ENCODE assay signal across 18 cellular contexts in genomic region chr2:159803235-159803962, GRCh38. TPM values are rescaled to one million over a fixed set of nuclear protein-coding genes. Genes with fewer than 3 reads are reported as not detected.
DNase-seq lines count a peak whose midpoint lies in the region; ATAC-seq, FAIRE-seq and TF ChIP-seq lines count a peak whose summit lies in the region.
"Had no signal": no experiment of that assay in that cellular context is flagged by ENCODE, and none has a peak within 500 bp of the region (broad histone marks: within the 10 kb centered on the region; RNA-seq: fewer than 3 reads in every experiment).

No MANE protein-coding gene starts in this region.

- H3K4me3 Mint-ChIP-seq in activated T-cell treated with anti-CD3 and anti-CD28 coated beads, Interleukin-2, amount 50 U/mL, for 4 hours, result no peak overlapping the region
- H3K4me3 Mint-ChIP-seq: B cell; CD4-positive, alpha-beta T cell; GM23338 had no signal

- POLR2A ChIA-PET in GM12878 (lab: Charles Lee), result no interaction called here

- intact Hi-C loops in GM12878 (cut with micrococcal nuclease; ENCODE audit: unreplicated experiment), result loop anchor here (10.0 kb wide), 1 partner anchor 899 kb away; no protein-coding TSS in a partner anchor
- intact Hi-C loops in pancreas (cut with DNase I), result loop anchor here in 1 of 3 donors (10.0 kb wide), 1 partner anchor 89 kb away; the partner anchor contains the start of gene MARCHF7
- intact Hi-C loops in esophagus squamous epithelium (cut with DNase I), result no loop called here

- no TSS peak for BruUV-seq in GM12878 (replicated peaks; lab: Mats Ljungman, UMichigan)

- TF ChIP-seq POLR2A in GM12878 (IDR thresholded peaks at IDR 0.05; ENCODE audit: low read depth, low read length), result no peak
- no peak for TF ChIP-seq POLR2A in esophagus squamous epithelium (IDR thresholded peaks at IDR 0.05)

- H3K4me1 ChIP-seq in GM12878 (ENCODE audit: control insufficient read depth, insufficient read depth, low read length) (no peaks in the 10 kb centered on the region), pancreas (peaks cover 0 to 7% (median 0%) of the 10 kb centered on the region in 3 donors), esophagus squamous epithelium (peaks cover 0 to 5% (median 0%) of the 10 kb centered on the region in 3 donors)

- H3K27me3 ChIP-seq in GM12878 (replicated peaks in 1 of 2; ENCODE audit: control insufficient read depth in 2 of 2, insufficient read depth in 2 of 2, low read length in 1 of 2) (no peaks in the 10 kb centered on the region), pancreas (no peaks in the 10 kb centered on the region), esophagus squamous epithelium (no peaks in the 10 kb centered on the region)

- WGBS in GM12878 (ENCODE audit: insufficient coverage, insufficient replicate concordance, low lambda C conversion rate, missing lambda C conversion rate), result 50% methylated on average over 2 of the region's 2 CpGs
- 48 to 52% methylated on average over 2 of the region's 2 CpGs for WGBS in pancreas, 2 donors
- 47 to 48% methylated on average over 2 of the region's 2 CpGs for WGBS in esophagus squamous epithelium, 2 donors

- H3K9me3 Mint-ChIP-seq in activated T-cell treated with anti-CD3 and anti-CD28 coated beads, Interleukin-2, amount 50 U/mL, for 4 hours, result no peaks in the 10 kb centered on the region
- H3K9me3 Mint-ChIP-seq: CD4-positive, alpha-beta T cell; GM23338 had no signal

- no peak overlapping the region for H2AFZ ChIP-seq in GM12878 (ENCODE audit: control insufficient read depth, low read depth, low read length)
- H2AFZ ChIP-seq: GM23338 had no signal

- TF ChIP-seq RAD21 in GM12878 (IDR thresholded peaks at IDR 0.05; ENCODE audit: insufficient read depth, low read depth, low read length), result no peak

- peaks cover 26% of the 10 kb centered on the region for H3K36me3 Mint-ChIP-seq in activated T-cell treated with anti-CD3 and anti-CD28 coated beads, Interleukin-2, amount 50 U/mL, for 4 hours (ENCODE audit: insufficient read depth)

- H3K27me3 Mint-ChIP-seq in activated T-cell treated with anti-CD3 and anti-CD28 coated beads, Interleukin-2, amount 50 U/mL, for 4 hours (ENCODE audit: low read depth), result peaks cover 13% of the 10 kb centered on the region

- in situ Hi-C loops in GM12878 (cut with MboI), result no loop called here

- no peak for DNase-seq in activated T-cell treated with anti-CD3 and anti-CD28 coated beads, Interleukin-2, amount 50 U/mL, for 4 hours
- no peak for DNase-seq in activated T-cell treated with anti-CD3 and anti-CD28 coated beads, Interleukin-2, amount 50 U/mL, for 1 hour
- DNase-seq in GM12878 (ENCODE audit: low read depth, low spot score) (no peak), pancreas (no peak), esophagus squamous epithelium (lab: John Stamatoyannopoulos, UW) (no peak), retina (no peak)
- no peak for DNase-seq in activated CD8-positive, alpha-beta memory T cell treated with anti-CD3 and anti-CD28 coated beads for 24 hours
- DNase-seq: C1 segment of cervical spinal cord; CD4-positive, alpha-beta T cell; DMS79; H7 had no signal

- H3K4me2 ChIP-seq in GM12878 (ENCODE audit: control insufficient read depth, insufficient read depth), result no peak overlapping the region
- H3K4me2 ChIP-seq: GM23338 had no signal

- TF ChIP-seq EP300 in GM12878 (IDR thresholded peaks at IDR 0.05; ENCODE audit: borderline replicate concordance in 1 of 2, control insufficient read depth in 1 of 2, low read depth in 2 of 2, low read length in 2 of 2), result no peak

- H3K79me2 ChIP-seq in GM12878 (ENCODE audit: control insufficient read depth, insufficient read depth, low read length), result no peaks in the 10 kb centered on the region

- H4K20me1 ChIP-seq in GM12878 (ENCODE audit: control insufficient read depth, insufficient read depth), result no peaks in the 10 kb centered on the region

- TF ChIP-seq CTCF in GM12878 (IDR thresholded peaks at IDR 0.05 in 2 of 3, conservative IDR thresholded peaks at IDR 0.05 in 1 of 3; ENCODE audit: control insufficient read depth in 2 of 3, extremely low read depth in 1 of 3, insufficient read depth in 1 of 3, low read depth in 3 of 3, low read length in 3 of 3) (no peak), pancreas (IDR thresholded peaks at IDR 0.05) (no peak), esophagus squamous epithelium (IDR thresholded peaks at IDR 0.05) (no peak)

- peaks cover 5% of the 10 kb centered on the region for H3K4me1 Mint-ChIP-seq in activated T-cell treated with anti-CD3 and anti-CD28 coated beads, Interleukin-2, amount 50 U/mL, for 4 hours (ENCODE audit: low read depth)

- H3K27ac ChIP-seq in GM12878 (ENCODE audit: control insufficient read depth, insufficient read depth) (no peak overlapping the region), pancreas (no peak overlapping the region), esophagus squamous epithelium (no peak overlapping the region)
- H3K27ac ChIP-seq: HL-60 had no signal

- peak; percentile 23 for FAIRE-seq in G401.6 (lab: Jason Lieb, UNC)
- no peak for FAIRE-seq in GM12878 (lab: Jason Lieb, UNC)
- FAIRE-seq in pancreas (lab: Jason Lieb, UNC), result peak; percentile 61
- FAIRE-seq: A204.1, GM12892 had no signal

- SMC1A ChIA-PET in GM12878 (lab: Charles Lee; ENCODE audit: uncharacterized antibody, unreplicated experiment), result no interaction called here

- H3K36me3 ChIP-seq in GM12878 (ENCODE audit: control insufficient read depth in 2 of 2, insufficient read depth in 2 of 2, low read length in 1 of 2) (peaks cover 0 to 8% of the 10 kb centered on the region in 2 experiments; a peak in 1 of 4 replicates), pancreas (no peaks in the 10 kb centered on the region), esophagus squamous epithelium (no peaks in the 10 kb centered on the region)

- peak; percentile 70 to 75 for ATAC-seq in activated T-cell treated with anti-CD3 and anti-CD28 coated beads, Interleukin-2, amount 50 U/mL, for 4 hours
- no peak for ATAC-seq in GM12878
- ATAC-seq in pancreas, result peak; percentile 29 to 55 (median 42)
- ATAC-seq: GM23338 had no signal

- H3K4me3 ChIP-seq in GM12878 (no peak overlapping the region), pancreas (no peak overlapping the region), esophagus squamous epithelium (no peak overlapping the region)
- H3K4me3 ChIP-seq: GM23338 had no signal

- H3K9ac ChIP-seq in GM12878 (ENCODE audit: control insufficient read depth, insufficient read depth, low read length), result no peak overlapping the region

- RAD21 ChIA-PET in GM12878 (lab: Charles Lee; ENCODE audit: unreplicated experiment), result no interaction called here

- CTCF ChIA-PET in GM12878 (lab: Yijun Ruan, JAX), result no interaction called here

- H3K9me3 ChIP-seq in GM12878 (replicated peaks; ENCODE audit: control insufficient read depth, insufficient read depth, low read length) (no peaks in the 10 kb centered on the region), pancreas (no peaks in the 10 kb centered on the region), esophagus squamous epithelium (no peaks in the 10 kb centered on the region)

TF ChIP-seq in GM12878, 131 proteins besides CTCF, POLR2A, EP300 and RAD21:
- TF ChIP-seq SMAD1 (IDR thresholded peaks at IDR 0.05; ENCODE audit: low read depth, partially characterized antibody) (no peak), USF2 (IDR thresholded peaks at IDR 0.05; ENCODE audit: borderline replicate concordance, low read depth, low read length) (no peak), ATF7 (IDR thresholded peaks at IDR 0.05; ENCODE audit: low read depth) (peak; percentile 60; the same call in 1 of the 2 replicates), RBBP5 (conservative IDR thresholded peaks at IDR 0.05) (no peak), DPF2 (IDR thresholded peaks at IDR 0.05) (no peak), CEBPB (IDR thresholded peaks at IDR 0.05; ENCODE audit: borderline replicate concordance in 1 of 2, low read depth in 2 of 2, low read length in 2 of 2) (no peak), IKZF2 (IDR thresholded peaks at IDR 0.05) (no peak), ESRRA (IDR thresholded peaks at IDR 0.05; ENCODE audit: low read length) (no peak)

RNA-seq across cellular contexts. Expression of gene CD302, which starts 5.4 kb away (rescaled TPM):
- total RNA-seq in activated T-cell treated with anti-CD3 and anti-CD28 coated beads, Interleukin-2, amount 50 U/mL, for 4 hours, result under 1 TPM; 0.43 to 0.63 (median 0.58) TPM
- 3.4 and 3.8 TPM in 2 replicates for total RNA-seq in GM12878 (2013; cell fraction: nucleolus; rRNA removed)
- total RNA-seq in GM12878 (2014; rRNA removed), result 2.9 and 4.0 TPM in 2 replicates
- 3.4 and 3.7 TPM in 2 replicates for total RNA-seq in GM12878 (2014; rRNA removed; fragmentation: Illumina TruSeq; extraction: Trizol)
- total RNA-seq in GM12878 (2021), result 2.1 and 2.2 TPM in 2 replicates
- polyA plus RNA-seq in GM12878 (2011; ENCODE audit: low read depth), result 0.76 TPM
- 3.1 and 5.0 TPM in 2 replicates for polyA plus RNA-seq in GM12878 (2011; rRNA removed)
- polyA plus RNA-seq in GM12878 (2011; cell fraction: cytosol; rRNA removed), result 1.2 and 1.4 TPM in 2 replicates
- 2.1 and 2.5 TPM in 2 replicates for polyA plus RNA-seq in GM12878 (2011; cell fraction: nucleus; rRNA removed)
- 1.7 and 1.9 TPM in 2 replicates for polyA plus RNA-seq in GM12878 (2012)
- 3.2 and 4.0 TPM in 2 replicates for polyA plus RNA-seq in GM12878 (2014; fragmentation: Illumina TruSeq; extraction: Trizol)
- under 1 TPM; 0.48 to 0.64 TPM for polyA plus RNA-seq in GM12878 (2014; fragmentation: Nextera tagmentation; extraction: Ambion mirVana)
- 1.4 and 2.0 TPM in 2 replicates for polyA plus RNA-seq in GM12878 (2014; rRNA removed)
- 1 to 10 TPM in 1 of 2 experiments, under 1 TPM in 1; 0.66 to 1.5 TPM for polyA plus RNA-seq in GM12878 (2016; fragmentation: Nextera tagmentation; extraction: Ambion mirVana)
- polyA minus RNA-seq in GM12878 (2011; rRNA and poly(A)+ RNA removed), result 1.0 and 1.8 TPM in 2 replicates
- polyA minus RNA-seq in GM12878 (2011; cell fraction: cytosol; rRNA and poly(A)+ RNA removed), result 0.40 and 1.0 TPM in 2 replicates
- polyA minus RNA-seq in GM12878 (2011; cell fraction: nucleus; rRNA and poly(A)+ RNA removed), result 1.1 and 1.3 TPM in 2 replicates
- total RNA-seq in pancreas, result 10 to 100 TPM in 4 of 6 donors, 1 to 10 TPM in 2; 7.0 to 18.4 (median 14.6) TPM
- polyA plus RNA-seq in pancreas, result 10 to 100 TPM in 1 of 2 donors, 1 to 10 TPM in 1; 8.3 to 12.0 TPM
- 10 to 100 TPM in 2 of 4 donors, 1 to 10 TPM in 2; 3.2 to 46.0 (median 11.7) TPM for total RNA-seq in esophagus squamous epithelium
- total RNA-seq: G401 had no signal
